Comparison of ENCODE assay signal across 12 cellular contexts in genomic region chr10:77392236-77392721, GRCh38.
DNase-seq lines count a peak whose midpoint lies in the region; ATAC-seq and FAIRE-seq lines count a peak whose summit lies in the region.
"Had no signal": no experiment of that assay in that cellular context is flagged by ENCODE, and none has a peak within 500 bp of the region (broad histone marks: within the 10 kb centered on the region; RNA-seq: fewer than 3 reads in every experiment).

No MANE protein-coding gene starts in this region.

- POLR2A ChIA-PET in activated CD4-positive, alpha-beta T cell treated with anti-CD3 and anti-CD28 coated beads, Interleukin-2, amount 10 ng/mL, durations not matched to agents 7 days and 5 days (lab: Charles Lee), result no interaction called here

- peak; percentile 80 for FAIRE-seq in urothelium cell line (lab: Jason Lieb, UNC)

- H3K36me3 Mint-ChIP-seq in activated CD4-positive, alpha-beta T cell treated with anti-CD3 and anti-CD28 coated beads, Interleukin-2, amount 10 ng/mL, durations not matched to agents 7 days and 5 days (ENCODE audit: low read depth), result no peaks in the 10 kb centered on the region

- no peak overlapping the region for H3K4me3 Mint-ChIP-seq in activated CD4-positive, alpha-beta T cell treated with anti-CD3 and anti-CD28 coated beads, Interleukin-2, amount 10 ng/mL, durations not matched to agents 7 days and 5 days
- H3K4me3 Mint-ChIP-seq: activated T-helper 17 cell treated with anti-CD3 and anti-CD28 coated beads, Interleukin-2, amount 50 U/mL, for 72 hours had no signal

- ATAC-seq in left ventricle myocardium superior (peak; percentile 44), HG03196 (IDR thresholded peaks at IDR 0.05; ENCODE audit: unreplicated experiment) (no peak)
- ATAC-seq: activated T-helper 17 cell treated with anti-CD3 and anti-CD28 coated beads, Interleukin-2, amount 50 U/mL, for 72 hours had no signal

- no peaks in the 10 kb centered on the region for H3K4me1 Mint-ChIP-seq in activated CD4-positive, alpha-beta T cell treated with anti-CD3 and anti-CD28 coated beads, Interleukin-2, amount 10 ng/mL, durations not matched to agents 7 days and 5 days
- H3K4me1 Mint-ChIP-seq: activated T-helper 17 cell treated with anti-CD3 and anti-CD28 coated beads, Interleukin-2, amount 50 U/mL, for 72 hours had no signal

- no peaks in the 10 kb centered on the region for H3K9me3 ChIP-seq in adipocyte (ENCODE audit: control insufficient read depth, low read length)
- H3K9me3 ChIP-seq: suprapubic skin had no signal

- intact Hi-C loops in left ventricle myocardium superior (cut with micrococcal nuclease), result no loop called here

- H3K9ac ChIP-seq in adipocyte (ENCODE audit: low read length), result peak overlapping the region; percentile 13

- H3K27ac Mint-ChIP-seq in activated CD4-positive, alpha-beta T cell treated with anti-CD3 and anti-CD28 coated beads, Interleukin-2, amount 10 ng/mL, durations not matched to agents 7 days and 5 days, result no peak overlapping the region
- H3K27ac Mint-ChIP-seq: activated T-helper 17 cell treated with anti-CD3 and anti-CD28 coated beads, Interleukin-2, amount 50 U/mL, for 72 hours had no signal

- H3K27me3 Mint-ChIP-seq in activated CD4-positive, alpha-beta T cell treated with anti-CD3 and anti-CD28 coated beads, Interleukin-2, amount 10 ng/mL, durations not matched to agents 7 days and 5 days, result peaks cover 8% of the 10 kb centered on the region
- H3K27me3 Mint-ChIP-seq: activated T-helper 17 cell treated with anti-CD3 and anti-CD28 coated beads, Interleukin-2, amount 50 U/mL, for 72 hours had no signal

- no peaks in the 10 kb centered on the region for H3K27me3 ChIP-seq in adipocyte (replicated peaks; ENCODE audit: control insufficient read depth, insufficient read depth, low read length)

- H3K4me1 ChIP-seq in adipocyte (ENCODE audit: control insufficient read depth, insufficient read depth, low read length), result peaks cover 29% of the 10 kb centered on the region

- CTCF ChIA-PET in activated CD4-positive, alpha-beta T cell treated with anti-CD3 and anti-CD28 coated beads, Interleukin-2, amount 10 ng/mL, durations not matched to agents 7 days and 5 days (lab: Charles Lee), result no interaction called here

- H3K9me3 Mint-ChIP-seq in activated CD4-positive, alpha-beta T cell treated with anti-CD3 and anti-CD28 coated beads, Interleukin-2, amount 10 ng/mL, durations not matched to agents 7 days and 5 days, result no peaks in the 10 kb centered on the region
- H3K9me3 Mint-ChIP-seq: activated T-helper 17 cell treated with anti-CD3 and anti-CD28 coated beads, Interleukin-2, amount 50 U/mL, for 72 hours had no signal

- DNase-seq in NCI-H526 (lab: John Stamatoyannopoulos, UW), result peak; percentile 42 to 47
- no peak for DNase-seq in NCI-H526 treated with DMSO at 0.1 percent for 48 hours (lab: John Stamatoyannopoulos, UW)
- DNase-seq in adipocyte (ENCODE audit: low read depth), result peak; percentile 73
- DNase-seq in left ventricle myocardium superior, result no peak
- peak; percentile 53 for DNase-seq in urothelium cell line (ENCODE audit: low spot score)
- DNase-seq in NCI-H2081 treated with DMSO at 0.1 percent for 48 hours (lab: John Stamatoyannopoulos, UW), result no peak
- DNase-seq in activated CD4-positive, alpha-beta T cell treated with anti-CD3 and anti-CD28 coated beads, Interleukin-2, amount 10 ng/mL, durations not matched to agents 7 days and 5 days, result no peak
- DNase-seq: T-helper 9 cell had no signal

- no peaks in the 10 kb centered on the region for H3K36me3 ChIP-seq in adipocyte (ENCODE audit: control insufficient read depth, insufficient read depth, low read length, severe bottlenecking)
- H3K36me3 ChIP-seq: suprapubic skin had no signal

- H3K4me3 ChIP-seq in adipocyte (ENCODE audit: low read length), result no peak overlapping the region
- H3K4me3 ChIP-seq: lung, suprapubic skin had no signal

Comparison
In these comparisons a context has a peak if more than half of its experiments do, and no peak if none do; other contexts are left out.
1. DNase-seq: peak in NCI-H526 (2 of 2), adipocyte (single experiment) and urothelium cell line (single experiment); none in NCI-H526 treated with DMSO at 0.1 percent for 48 hours (single experiment), left ventricle myocardium superior (single experiment), NCI-H2081 treated with DMSO at 0.1 percent for 48 hours (single experiment) and activated CD4-positive, alpha-beta T cell treated with anti-CD3 and anti-CD28 coated beads, Interleukin-2, amount 10 ng/mL, durations not matched to agents 7 days and 5 days (single experiment).